8 cellular contexts compared by ENCODE assay signal in the genomic region with DNA sequence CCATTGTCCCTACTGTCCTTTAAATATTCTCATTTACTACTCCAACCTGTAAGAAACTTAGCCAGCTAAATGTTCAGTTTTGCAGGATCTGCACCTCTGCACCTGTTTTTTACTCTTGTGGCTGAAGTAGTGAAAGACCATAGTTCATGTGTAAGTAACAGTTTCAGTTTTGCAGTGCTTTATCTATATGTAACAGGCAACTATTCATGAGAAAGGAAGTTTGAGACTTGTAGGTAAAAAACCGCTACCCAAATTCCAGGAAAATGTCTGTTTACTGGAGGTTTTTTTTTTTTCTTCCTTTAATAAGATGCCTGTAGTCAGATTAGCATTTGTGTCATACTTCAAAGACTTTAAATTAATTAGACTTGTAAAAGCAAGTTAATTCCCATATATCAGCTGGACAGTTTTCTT. TPM values are rescaled to one million over a fixed set of nuclear protein-coding genes. Genes with fewer than 3 reads are reported as not detected.
DNase-seq lines count a peak whose midpoint lies in the region; ATAC-seq and TF ChIP-seq lines count a peak whose summit lies in the region.

No MANE protein-coding gene starts in this region.

- peak; percentile 63 for ATAC-seq in GM18907 (IDR thresholded peaks at IDR 0.05; ENCODE audit: unreplicated experiment)
- ATAC-seq in HG02759 (IDR thresholded peaks at IDR 0.05; ENCODE audit: unreplicated experiment) = peak; percentile 71

- peak overlapping the region; percentile 86 for H2AFZ ChIP-seq in OCI-LY7 (ENCODE audit: low read length)

- H3K4me1 ChIP-seq in OCI-LY7 (ENCODE audit: insufficient read depth, low read length, poor library complexity, severe bottlenecking) (peaks cover 71% of the 10 kb centered on the region), neutrophil (ENCODE audit: control insufficient read depth in 1 of 2, insufficient read depth in 1 of 2, low read depth in 1 of 2, low read length in 1 of 2) (peaks cover 65 to 73% of the 10 kb centered on the region in 2 experiments)

- CTCF ChIA-PET in OCI-LY7 (lab: Charles Lee; ENCODE audit: unreplicated experiment) (no interaction called here), GM10248 (lab: Yijun Ruan, JAX) (interaction anchor here (1.1 to 6.2 kb wide), 7 partner anchors 9 to 229 kb away, joined by 4 to 50 read pairs (median 6); no protein-coding TSS in a partner anchor)

- H3K27ac ChIP-seq in OCI-LY7 (ENCODE audit: low read depth, low read length, poor library complexity, severe bottlenecking) = peak overlapping the region; percentile 89
- peak overlapping the region; percentile 81 for H3K27ac ChIP-seq in neutrophil

- H3K27me3 ChIP-seq in neutrophil = no peaks in the 10 kb centered on the region

- H3K36me3 ChIP-seq in OCI-LY7 (ENCODE audit: insufficient read depth, low read length) (no peaks in the 10 kb centered on the region; the same call in 1 of the 2 replicates), neutrophil (no peaks in the 10 kb centered on the region)

- H3K4me3 ChIP-seq in OCI-LY7 (ENCODE audit: low read depth, low read length, poor library complexity, severe bottlenecking) (peak overlapping the region; percentile 65), neutrophil (ENCODE audit: low read depth in 1 of 2, low read length in 1 of 2) (peak overlapping the region; percentile 50 to 52)

- no peak for TF ChIP-seq CTCF in OCI-LY7 (conservative IDR thresholded peaks at IDR 0.05; ENCODE audit: low read length)
- TF ChIP-seq CTCF in neutrophil (IDR thresholded peaks at IDR 0.05) = no peak
- TF ChIP-seq CTCF in GM10248 (IDR thresholded peaks at IDR 0.05; ENCODE audit: control extremely low read depth, extremely low read depth, low read depth, missing control alignments) = no peak

- no peaks in the 10 kb centered on the region for H3K9me2 ChIP-seq in OCI-LY7 (ENCODE audit: insufficient read depth, low read length)

- POLR2A ChIA-PET in OCI-LY7 (lab: Charles Lee) = interaction anchor here (0.7 to 7.3 kb wide), 22 partner anchors 10 to 163 kb away, joined by 3 to 100 read pairs (median 6); a partner anchor contains a TSS
- POLR2A ChIA-PET in GM10248 (lab: Yijun Ruan, JAX) = interaction anchor here (0.5 kb wide), 1 partner anchor 25 kb away, joined by 3 read pairs; a partner anchor contains a TSS

- DNase-seq in OCI-LY7 (ENCODE audit: low spot score) = peak; percentile 75
- DNase-seq in GM10248 (ENCODE audit: extremely low spot score) = no peak
- no peak for DNase-seq in glomerular visceral epithelial cell (ENCODE audit: extremely low spot score)
- DNase-seq in activated gamma-delta T cell (lab: John Stamatoyannopoulos, UW) = no peak
- no peak for DNase-seq in DMS 273 (lab: John Stamatoyannopoulos, UW; ENCODE audit: unreplicated experiment)

- H3K4me2 ChIP-seq in OCI-LY7 (ENCODE audit: low read length) = peak overlapping the region; percentile 83

- H3K9me3 ChIP-seq in OCI-LY7 (ENCODE audit: low read length) (peaks cover 13% of the 10 kb centered on the region; the same call in 1 of the 2 replicates), neutrophil (no peaks in the 10 kb centered on the region)

- no peaks in the 10 kb centered on the region for H4K20me1 ChIP-seq in OCI-LY7 (ENCODE audit: insufficient read depth, low read length)

- no TSS peak for BruUV-seq in OCI-LY7 (replicated peaks; lab: Mats Ljungman, UMichigan)

- peaks cover 32% of the 10 kb centered on the region; the same call in 1 of the 2 replicates for H3K79me2 ChIP-seq in OCI-LY7 (ENCODE audit: insufficient read depth, low read depth, low read length)

- intact Hi-C loops in OCI-LY7 (cut with micrococcal nuclease; ENCODE audit: unreplicated experiment) = loop anchor here (1.0 kb wide), 1 partner anchor 45 kb away; no protein-coding TSS in a partner anchor

RNA-seq across cellular contexts. Expression of a gene that starts 25.4 kb away (rescaled TPM):
- total RNA-seq in OCI-LY7 (2014; rRNA removed; shearing (Covaris generic)) = 125 and 163 TPM in 2 replicates
- total RNA-seq in OCI-LY7 (2022) = 174 and 184 TPM in 2 replicates
